ENCODE assay signal across 30 cellular contexts in genomic region chr15:74121040-74121439, GRCh38. TPM values are rescaled to one million over a fixed set of nuclear protein-coding genes. Genes with fewer than 3 reads are reported as not detected.
"Had no signal": no experiment of that assay in that cellular context is flagged by ENCODE, and none has a peak within 500 bp of the region (broad histone marks: within the 10 kb centered on the region; RNA-seq: fewer than 3 reads in every experiment).

No MANE protein-coding gene starts in this region.

- H3K4me1 ChIP-seq: breast epithelium, esophagus muscularis mucosa, gastrocnemius medialis, prostate gland had no signal

- H3K9me3 Mint-ChIP-seq: central memory CD8-positive, alpha-beta T cell; T-helper 2 cell treated with Interferon-gamma antibody and Interleukin-4, amounts not matched to agents 5 μg/mL and 100 μg/mL, for 36 hours had no signal

- H3K36me3 ChIP-seq: breast epithelium, esophagus muscularis mucosa, gastrocnemius medialis, ovary, prostate gland, spleen, thyroid gland had no signal

- ATAC-seq: gastrocnemius medialis; left cardiac atrium; stimulated activated naive CD8-positive, alpha-beta T cell treated with anti-CD3 and anti-CD28 coated beads, Interleukin-15, Interleukin-2, amounts not matched to agents 100 U/mL and 50 U/mL, for 24 hours; T-cell; WTC11 had no signal

- H3K4me3 ChIP-seq: breast epithelium, esophagus muscularis mucosa, gastrocnemius medialis, ovary, prostate gland, spleen, thyroid gland had no signal

- H3K4me1 Mint-ChIP-seq: central memory CD8-positive, alpha-beta T cell had no signal

- H3K27ac ChIP-seq: breast epithelium, esophagus muscularis mucosa, gastrocnemius medialis, ovary, prostate gland, spleen, thyroid gland had no signal

- FAIRE-seq: astrocyte, colon, islet of Langerhans, TTC549 had no signal

- H3K4me3 Mint-ChIP-seq: activated naive CD8-positive, alpha-beta T cell treated with anti-CD3 and anti-CD28 coated beads for 36 hours; central memory CD8-positive, alpha-beta T cell; T-cell; T-helper 2 cell treated with Interferon-gamma antibody and Interleukin-4, amounts not matched to agents 5 μg/mL and 100 μg/mL, for 36 hours; WTC11 had no signal

- DNase-seq: activated CD4-positive, alpha-beta T cell treated with anti-CD3 and anti-CD28 coated beads for 4 hours; activated CD4-positive, alpha-beta T cell treated with anti-CD3 and anti-CD28 coated beads, Interleukin-2, amount 50 U/mL, for 48 hours; activated naive CD4-positive, alpha-beta T cell treated with Interleukin-2 at 50 U/mL for 16 hours; activated naive CD8-positive, alpha-beta T cell treated with anti-CD3 and anti-CD28 coated beads for 36 hours; activated T-cell treated with anti-CD3 and anti-CD28 coated beads, Interleukin-2, amount 50 U/mL, for 48 hours; effector memory CD4-positive, alpha-beta T cell; gastrocnemius medialis; head of caudate nucleus; left cardiac atrium; mesenchymal stem cell; naive B cell; ovary; spleen; stimulated activated CD4-positive, alpha-beta T cell treated with anti-CD3 and anti-CD28 coated beads, Interleukin-4, amount 100 ng/mL, for 1 hour; stimulated activated naive CD8-positive, alpha-beta T cell treated with anti-CD3 and anti-CD28 coated beads, Interleukin-15, Interleukin-2, amounts not matched to agents 100 U/mL and 50 U/mL, for 24 hours; T-cell; thyroid gland had no signal

- H3K36me3 Mint-ChIP-seq: activated naive CD8-positive, alpha-beta T cell treated with anti-CD3 and anti-CD28 coated beads for 36 hours; naive B cell; T-cell had no signal

- H3K27ac Mint-ChIP-seq: activated naive CD8-positive, alpha-beta T cell treated with anti-CD3 and anti-CD28 coated beads for 36 hours; T-helper 2 cell treated with Interferon-gamma antibody and Interleukin-4, amounts not matched to agents 5 μg/mL and 100 μg/mL, for 36 hours; WTC11 had no signal

- H3K27me3 ChIP-seq: ovary, thyroid gland had no signal

- H3K9me3 ChIP-seq: breast epithelium, esophagus muscularis mucosa, gastrocnemius medialis, ovary, prostate gland, thyroid gland had no signal

RNA-seq across cellular contexts. Expression of gene ISLR2, which starts 9.3 kb away (rescaled TPM):
- total RNA-seq: activated naive CD8-positive, alpha-beta T cell treated with anti-CD3 and anti-CD28 coated beads for 36 hours had no signal

RNA-seq across cellular contexts. Expression of gene GOLGA6A, which starts 38.7 kb away (rescaled TPM):
- total RNA-seq: activated naive CD8-positive, alpha-beta T cell treated with anti-CD3 and anti-CD28 coated beads for 36 hours; dermis microvascular lymphatic vessel endothelial cell; left cardiac atrium; mucosa of gallbladder; ureter had no signal

RNA-seq across cellular contexts. Expression of gene ISLR, which starts 52.5 kb away (rescaled TPM):
- total RNA-seq: activated naive CD8-positive, alpha-beta T cell treated with anti-CD3 and anti-CD28 coated beads for 36 hours; dermis microvascular lymphatic vessel endothelial cell had no signal
